ENCODE assay signal across 1 cellular context in the genomic region with DNA sequence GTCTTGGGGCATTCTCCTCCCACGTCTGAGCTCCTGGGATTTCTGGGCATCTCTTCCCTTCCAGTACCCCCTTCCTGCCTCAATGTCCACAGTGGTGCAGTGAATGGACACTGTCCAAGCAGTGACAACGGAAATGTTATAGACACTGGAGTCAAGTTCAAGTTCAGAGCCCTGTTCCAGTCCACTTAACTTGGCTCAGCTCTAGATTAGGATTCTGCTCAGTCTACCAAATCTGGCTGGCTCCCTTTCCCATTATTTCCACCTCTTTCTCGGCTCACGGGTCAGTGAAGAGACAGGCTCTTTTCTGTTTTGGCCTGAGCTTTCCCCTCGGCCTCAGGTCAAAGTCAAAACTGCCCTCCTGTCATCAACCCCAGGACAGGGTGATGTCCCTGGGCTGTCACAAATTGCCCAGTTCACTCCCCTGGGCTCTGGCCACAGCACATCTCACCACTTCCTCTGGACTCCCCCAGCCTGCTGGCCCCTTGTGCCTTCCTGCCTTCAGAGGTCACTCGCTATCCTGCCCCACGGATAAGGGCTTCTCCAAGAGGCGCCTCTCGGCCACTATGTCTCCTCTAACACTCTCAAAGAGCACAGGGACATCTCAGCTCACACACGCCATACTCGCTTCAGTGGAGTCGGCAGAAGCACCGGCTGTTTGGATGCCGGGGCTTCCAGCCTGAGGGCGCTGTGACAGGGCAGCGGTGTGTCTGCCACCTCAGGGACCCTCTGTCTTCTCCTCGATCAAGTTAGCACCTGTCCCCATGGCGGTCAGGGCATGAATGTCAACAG.
TF ChIP-seq lines count a peak whose summit lies in the region.

No MANE protein-coding gene starts in this region.

TF ChIP-seq in WTC11, 78 proteins besides CTCF, POLR2A, EP300 and RAD21 (continued from another document):
- TF ChIP-seq, protein P1, sequence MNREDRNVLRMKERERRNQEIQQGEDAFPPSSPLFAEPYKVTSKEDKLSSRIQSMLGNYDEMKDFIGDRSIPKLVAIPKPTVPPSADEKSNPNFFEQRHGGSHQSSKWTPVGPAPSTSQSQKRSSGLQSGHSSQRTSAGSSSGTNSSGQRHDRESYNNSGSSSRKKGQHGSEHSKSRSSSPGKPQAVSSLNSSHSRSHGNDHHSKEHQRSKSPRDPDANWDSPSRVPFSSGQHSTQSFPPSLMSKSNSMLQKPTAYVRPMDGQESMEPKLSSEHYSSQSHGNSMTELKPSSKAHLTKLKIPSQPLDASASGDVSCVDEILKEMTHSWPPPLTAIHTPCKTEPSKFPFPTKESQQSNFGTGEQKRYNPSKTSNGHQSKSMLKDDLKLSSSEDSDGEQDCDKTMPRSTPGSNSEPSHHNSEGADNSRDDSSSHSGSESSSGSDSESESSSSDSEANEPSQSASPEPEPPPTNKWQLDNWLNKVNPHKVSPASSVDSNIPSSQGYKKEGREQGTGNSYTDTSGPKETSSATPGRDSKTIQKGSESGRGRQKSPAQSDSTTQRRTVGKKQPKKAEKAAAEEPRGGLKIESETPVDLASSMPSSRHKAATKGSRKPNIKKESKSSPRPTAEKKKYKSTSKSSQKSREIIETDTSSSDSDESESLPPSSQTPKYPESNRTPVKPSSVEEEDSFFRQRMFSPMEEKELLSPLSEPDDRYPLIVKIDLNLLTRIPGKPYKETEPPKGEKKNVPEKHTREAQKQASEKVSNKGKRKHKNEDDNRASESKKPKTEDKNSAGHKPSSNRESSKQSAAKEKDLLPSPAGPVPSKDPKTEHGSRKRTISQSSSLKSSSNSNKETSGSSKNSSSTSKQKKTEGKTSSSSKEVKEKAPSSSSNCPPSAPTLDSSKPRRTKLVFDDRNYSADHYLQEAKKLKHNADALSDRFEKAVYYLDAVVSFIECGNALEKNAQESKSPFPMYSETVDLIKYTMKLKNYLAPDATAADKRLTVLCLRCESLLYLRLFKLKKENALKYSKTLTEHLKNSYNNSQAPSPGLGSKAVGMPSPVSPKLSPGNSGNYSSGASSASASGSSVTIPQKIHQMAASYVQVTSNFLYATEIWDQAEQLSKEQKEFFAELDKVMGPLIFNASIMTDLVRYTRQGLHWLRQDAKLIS (CRISPR knock-in tag; IDR thresholded peaks at IDR 0.05; ENCODE audit: borderline replicate concordance): no peak
- TF ChIP-seq SMAD3 (CRISPR knock-in tag; IDR thresholded peaks at IDR 0.05; ENCODE audit: borderline replicate concordance): no peak
- TF ChIP-seq, protein P2, sequence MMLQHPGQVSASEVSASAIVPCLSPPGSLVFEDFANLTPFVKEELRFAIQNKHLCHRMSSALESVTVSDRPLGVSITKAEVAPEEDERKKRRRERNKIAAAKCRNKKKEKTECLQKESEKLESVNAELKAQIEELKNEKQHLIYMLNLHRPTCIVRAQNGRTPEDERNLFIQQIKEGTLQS (CRISPR knock-in tag; conservative IDR thresholded peaks at IDR 0.05): no peak
- TF ChIP-seq, protein P3, sequence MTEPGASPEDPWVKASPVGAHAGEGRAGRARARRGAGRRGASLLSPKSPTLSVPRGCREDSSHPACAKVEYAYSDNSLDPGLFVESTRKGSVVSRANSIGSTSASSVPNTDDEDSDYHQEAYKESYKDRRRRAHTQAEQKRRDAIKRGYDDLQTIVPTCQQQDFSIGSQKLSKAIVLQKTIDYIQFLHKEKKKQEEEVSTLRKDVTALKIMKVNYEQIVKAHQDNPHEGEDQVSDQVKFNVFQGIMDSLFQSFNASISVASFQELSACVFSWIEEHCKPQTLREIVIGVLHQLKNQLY (CRISPR knock-in tag; IDR thresholded peaks at IDR 0.05): no peak
